Comparison of ENCODE assay signal across 8 cellular contexts in genomic region chr6:64520050-64520449, GRCh38.
DNase-seq lines count a peak whose midpoint lies in the region; ATAC-seq and TF ChIP-seq lines count a peak whose summit lies in the region.

No MANE protein-coding gene starts in this region.

- ATAC-seq in HG02763 (IDR thresholded peaks at IDR 0.05; ENCODE audit: unreplicated experiment) = peak; percentile 72

- no peak for TF ChIP-seq CTCF in GM13976 (IDR thresholded peaks at IDR 0.05; ENCODE audit: borderline replicate concordance, control extremely low read depth, extremely low read depth, insufficient read depth, missing control alignments)

- DNase-seq in Caki2 (ENCODE audit: low read depth) (peak; percentile 69), OCI-M1 (lab: John Stamatoyannopoulos, UW) (peak; percentile 75), glomerular visceral epithelial cell (ENCODE audit: extremely low spot score) (peak; percentile 84), NCI-H128 (lab: John Stamatoyannopoulos, UW; ENCODE audit: unreplicated experiment) (no peak), GM19240 (ENCODE audit: insufficient read length, low spot score) (no peak), GM13976 (ENCODE audit: low spot score) (no peak), activated gamma-delta T cell (lab: John Stamatoyannopoulos, UW) (no peak)

- in situ Hi-C loops in Caki2 (cut with HindIII; ENCODE audit: low pct_unique_long_range_greater_than_20kb, low sequenced_read_pairs) (no loop called here), GM13976 (cut with MboI; ENCODE audit: low sequenced_read_pairs, unreplicated experiment) (no loop called here)

Comparison
In these comparisons a context has a peak if more than half of its experiments do, and no peak if none do; other contexts are left out.
1. DNase-seq: peak in Caki2 (single experiment), OCI-M1 (single experiment) and glomerular visceral epithelial cell (single experiment); none in NCI-H128 (single experiment), GM19240 (single experiment), GM13976 (single experiment) and activated gamma-delta T cell (single experiment).